ENCODE assay signal across 28 cellular contexts in genomic region chr2:7803515-7803914, GRCh38.
"Had no signal": no experiment of that assay in that cellular context is flagged by ENCODE, and none has a peak within 500 bp of the region (broad histone marks: within the 10 kb centered on the region; RNA-seq: fewer than 3 reads in every experiment).

No MANE protein-coding gene starts in this region.

- H3K27me3 ChIP-seq: ascending aorta, breast epithelium, cardiac muscle cell, foreskin keratinocyte, gastroesophageal sphincter had no signal

- H3K4me3 ChIP-seq: ascending aorta, breast epithelium, cardiac muscle cell, coronary artery, dorsolateral prefrontal cortex, gastroesophageal sphincter, heart right ventricle had no signal

- ATAC-seq: activated CD4-positive, alpha-beta T cell treated with anti-CD3 and anti-CD28 coated beads for 36 hours; activated CD8-positive, alpha-beta memory T cell treated with anti-CD3 and anti-CD28 coated beads, Interleukin-2, amount 10 ng/mL, durations not matched to agents 7 days and 5 days; activated CD8-positive, alpha-beta T cell treated with anti-CD3 and anti-CD28 coated beads, Interleukin-2, amount 10 ng/mL, durations not matched to agents 7 days and 5 days; activated naive CD4-positive, alpha-beta T cell treated with anti-CD3 and anti-CD28 coated beads, Interleukin-2, amount 50 U/mL, for 72 hours; esophagus mucosa; foreskin keratinocyte; gastroesophageal sphincter; heart right ventricle had no signal

- DNase-seq: activated CD4-positive, alpha-beta memory T cell treated with anti-CD3 and anti-CD28 coated beads for 36 hours; activated CD4-positive, alpha-beta T cell treated with anti-CD3 and anti-CD28 coated beads for 36 hours; activated CD4-positive, alpha-beta T cell treated with anti-CD3 and anti-CD28 coated beads, Interleukin-2, amount 10 ng/mL, durations not matched to agents 24 days and 14 days; activated CD4-positive, CD25-positive, alpha-beta regulatory T cell; activated CD4-positive, CD25-positive, alpha-beta regulatory T cell treated with anti-CD3 and anti-CD28 coated beads, Interleukin-2, amount 50 U/mL, for 72 hours; activated CD8-positive, alpha-beta memory T cell treated with anti-CD3 and anti-CD28 coated beads, Interleukin-2, amount 10 ng/mL, durations not matched to agents 7 days and 5 days; activated CD8-positive, alpha-beta memory T cell treated with anti-CD3 and anti-CD28 coated beads, Interleukin-2, amount 50 U/mL, for 4 hours; activated CD8-positive, alpha-beta T cell treated with anti-CD3 and anti-CD28 coated beads, Interleukin-2, amount 10 ng/mL, durations not matched to agents 7 days and 5 days; activated effector memory CD4-positive, alpha-beta T cell treated with anti-CD3 and anti-CD28 coated beads, Interleukin-2, amount 50 U/mL, for 16 hours; activated naive CD4-positive, alpha-beta T cell treated with anti-CD3 and anti-CD28 coated beads for 36 hours; activated naive CD8-positive, alpha-beta T cell treated with anti-CD3 and anti-CD28 coated beads, Interleukin-2, amount 10 ng/mL, durations not matched to agents 7 days and 5 days; activated T-cell treated with anti-CD3 and anti-CD28 coated beads, Interleukin-2, amount 50 U/mL, for 1 hour; activated T-cell treated with anti-CD3 and anti-CD28 coated beads, Interleukin-2, amount 50 U/mL, for 48 hours; central memory CD4-positive, alpha-beta T cell; cerebellar nuclear complex; dorsolateral prefrontal cortex; effector memory CD4-positive, alpha-beta T cell; endodermal cell; foreskin keratinocyte; heart right ventricle; T-helper 2 cell had no signal

- H3K9me3 ChIP-seq: ascending aorta, gastroesophageal sphincter had no signal

- H3K4me1 ChIP-seq: ascending aorta, breast epithelium, foreskin keratinocyte, gastroesophageal sphincter, heart right ventricle had no signal

- H3K27ac ChIP-seq: ascending aorta, breast epithelium, cardiac muscle cell, coronary artery, dorsolateral prefrontal cortex, foreskin keratinocyte, gastroesophageal sphincter, heart right ventricle had no signal

- H3K36me3 ChIP-seq: ascending aorta, breast epithelium, cardiac muscle cell, gastroesophageal sphincter, heart right ventricle had no signal
